Comparison of ENCODE assay signal across 18 cellular contexts in the genomic region with DNA sequence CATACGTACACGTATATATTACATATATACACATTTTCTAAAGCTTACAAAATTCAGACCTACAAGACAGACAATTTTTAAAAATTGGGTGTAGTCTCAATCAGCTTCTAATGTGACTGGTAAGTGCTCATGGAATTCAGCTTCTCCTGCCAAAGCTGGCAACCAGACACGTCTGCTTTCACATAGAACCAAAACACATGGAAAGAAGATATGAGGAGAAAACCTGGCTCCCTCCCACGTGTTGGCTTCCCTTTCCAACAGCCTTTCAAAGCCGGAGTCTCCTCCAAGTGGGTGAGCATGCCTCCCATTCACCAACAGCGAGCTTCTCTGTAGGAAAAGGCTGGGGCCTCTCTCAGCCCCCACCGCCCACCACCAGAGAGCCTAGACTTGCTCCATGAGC. TPM values are rescaled to one million over a fixed set of nuclear protein-coding genes. Genes with fewer than 3 reads are reported as not detected.
A peak's percentile ranks its signal among the peaks of the same experiment; 100 is the strongest.
DNase-seq lines count a peak whose midpoint lies in the region; ATAC-seq lines count a peak whose summit lies in the region.
"Had no signal": no experiment of that assay in that cellular context is flagged by ENCODE, and none has a peak within 500 bp of the region (broad histone marks: within the 10 kb centered on the region; RNA-seq: fewer than 3 reads in every experiment).

No MANE protein-coding gene starts in this region.

- H3K9me3 Mint-ChIP-seq in activated naive CD4-positive, alpha-beta T cell treated with anti-CD3 and anti-CD28 coated beads, Interleukin-2, amount 50 U/mL, for 72 hours: no peaks in the 10 kb centered on the region
- H3K9me3 Mint-ChIP-seq: neural progenitor cell; T-helper 1 cell treated with Interleukin-12 subunit alpha and Interleukin-12 subunit beta and Interleukin-4 antibody, amounts not matched to agents 30 μg/mL and 1 μg/mL, for 36 hours had no signal

- DNase-seq in AG20443 (ENCODE audit: low spot score): peak; percentile 80
- DNase-seq in NCI-H226: peak; percentile 86
- DNase-seq in fibroblast of peridontal ligament (ENCODE audit: extremely low read depth): peak; percentile 69
- DNase-seq in non-pigmented ciliary epithelial cell (ENCODE audit: low read depth): peak; percentile 5
- DNase-seq in DMS79 (lab: John Stamatoyannopoulos, UW): no peak
- DNase-seq in activated naive CD4-positive, alpha-beta T cell treated with anti-CD3 and anti-CD28 coated beads, Interleukin-2, amount 50 U/mL, for 72 hours (ENCODE audit: low spot score in 2 of 2): no peak
- no peak for DNase-seq in RKO (ENCODE audit: low spot score)
- no peak for DNase-seq in medulla oblongata (ENCODE audit: extremely low spot score)
- DNase-seq: colonic mucosa; DMS79 treated with DMSO at 0.1 percent for 48 hours; NCI-H1694 treated with DMSO at 0.1 percent for 48 hours; NCI-H526; stimulated activated CD4-positive, alpha-beta T cell treated with anti-CD3 and anti-CD28 coated beads, Interleukin-15, amount 100 ng/mL, for 24 hours; substantia nigra had no signal

- ATAC-seq in activated naive CD4-positive, alpha-beta T cell treated with anti-CD3 and anti-CD28 coated beads, Interleukin-2, amount 50 U/mL, for 72 hours: no peak
- ATAC-seq: GM12878, HCT116 had no signal

- H3K27ac Mint-ChIP-seq in activated naive CD4-positive, alpha-beta T cell treated with anti-CD3 and anti-CD28 coated beads, Interleukin-2, amount 50 U/mL, for 72 hours: no peak overlapping the region
- H3K27ac Mint-ChIP-seq: neural progenitor cell; T-helper 1 cell treated with Interleukin-12 subunit alpha and Interleukin-12 subunit beta and Interleukin-4 antibody, amounts not matched to agents 30 μg/mL and 1 μg/mL, for 36 hours had no signal

- peaks cover 27 to 39% of the 10 kb centered on the region in 2 donors for H3K36me3 Mint-ChIP-seq in activated naive CD4-positive, alpha-beta T cell treated with anti-CD3 and anti-CD28 coated beads, Interleukin-2, amount 50 U/mL, for 72 hours

RNA-seq across cellular contexts. Expression of a gene that starts 33.4 kb away (rescaled TPM):
- total RNA-seq in activated naive CD4-positive, alpha-beta T cell treated with anti-CD3 and anti-CD28 coated beads, Interleukin-2, amount 50 U/mL, for 72 hours: 10 to 100 TPM; 81.0 to 92.3 TPM

Comparison
In these comparisons a context has a peak if more than half of its experiments do, and no peak if none do; other contexts are left out.
1. DNase-seq: peak in AG20443 (single experiment), NCI-H226 (single experiment), fibroblast of peridontal ligament (single experiment) and non-pigmented ciliary epithelial cell (single experiment); none in DMS79 (single experiment), activated naive CD4-positive, alpha-beta T cell treated with anti-CD3 and anti-CD28 coated beads, Interleukin-2, amount 50 U/mL, for 72 hours (0 of 2), RKO (single experiment) and medulla oblongata (single experiment).